ENCODE assay signal across 24 cellular contexts in genomic region chr13:20311022-20311421, GRCh38.
A peak's percentile ranks its signal among the peaks of the same experiment; 100 is the strongest.
DNase-seq lines count a peak whose midpoint lies in the region; ATAC-seq, FAIRE-seq and TF ChIP-seq lines count a peak whose summit lies in the region.
"Had no signal": no experiment of that assay in that cellular context is flagged by ENCODE, and none has a peak within 500 bp of the region (broad histone marks: within the 10 kb centered on the region; RNA-seq: fewer than 3 reads in every experiment).

No MANE protein-coding gene starts in this region.

- no peak overlapping the region for H3K4me2 ChIP-seq in PC-3 (ENCODE audit: low read length)
- H3K4me2 ChIP-seq: BLaER1 had no signal

- POLR2A ChIA-PET in PC-3 (lab: Charles Lee; ENCODE audit: unreplicated experiment), result no interaction called here

- peak; percentile 51 for FAIRE-seq in A204.1 (lab: Jason Lieb, UNC)
- peak; percentile 62 for FAIRE-seq in TTC549 (lab: Jason Lieb, UNC)
- FAIRE-seq in frontal cortex (lab: Jason Lieb, UNC), result peak; percentile 76
- FAIRE-seq: GM12891, GM19239 had no signal

- H4K20me1 ChIP-seq in PC-3 (ENCODE audit: low read length), result no peaks in the 10 kb centered on the region
- H4K20me1 ChIP-seq: BLaER1 had no signal

- 0 out of 2 replicates have a peak, but pooled peaks cover 8% of the 10 kb centered on the region for H3K9me2 ChIP-seq in PC-3 (replicated peaks; ENCODE audit: low read length)

- H3K9ac ChIP-seq in PC-3 (ENCODE audit: low read length), result no peak overlapping the region
- H3K9ac ChIP-seq: BLaER1 had no signal

- no peak for ATAC-seq in PC-3
- ATAC-seq in activated T-helper 17 cell treated with anti-CD3 and anti-CD28 coated beads, Interleukin-2, amount 50 U/mL, for 72 hours (replicated peaks), result no peak

- intact Hi-C loops in PC-3 (cut with micrococcal nuclease), result no loop called here

- H3K9me3 ChIP-seq in PC-3 (ENCODE audit: low read length), result no peaks in the 10 kb centered on the region
- H3K9me3 ChIP-seq: BE2C had no signal

- DNase-seq in frontal cortex (ENCODE audit: low spot score in 2 of 2) (no peak), PC-3 (no peak)
- DNase-seq in activated naive CD4-positive, alpha-beta T cell treated with anti-CD3 and anti-CD28 coated beads, Interleukin-2, amount 50 U/mL, for 16 hours, result no peak
- DNase-seq: ACHN; BE2C; C1 segment of cervical spinal cord; CD4-positive, alpha-beta memory T cell; CD4-positive, CD25-positive, alpha-beta regulatory T cell; CD8-positive, alpha-beta memory T cell; COR-L47; DMS 273 treated with DMSO at 0.1 percent for 48 hours; DMS153; DMS53; DMS79; DND-41; EL had no signal

- no peaks in the 10 kb centered on the region for H3K79me2 ChIP-seq in PC-3 (ENCODE audit: low read length)

- no peaks in the 10 kb centered on the region for H3K27me3 ChIP-seq in PC-3 (ENCODE audit: low read length)
- H3K27me3 ChIP-seq: BLaER1 had no signal

- H3K27ac Mint-ChIP-seq in activated T-helper 17 cell treated with anti-CD3 and anti-CD28 coated beads, Interleukin-2, amount 50 U/mL, for 72 hours, result no peak overlapping the region
- H3K27ac Mint-ChIP-seq: CD14-positive monocyte; CD4-positive, alpha-beta memory T cell; CD4-positive, CD25-positive, alpha-beta regulatory T cell; CD8-positive, alpha-beta memory T cell had no signal

- BruUV-seq in PC-3 (replicated peaks; lab: Mats Ljungman, UMichigan), result no TSS peak

- no peaks in the 10 kb centered on the region for H3K4me1 Mint-ChIP-seq in activated T-helper 17 cell treated with anti-CD3 and anti-CD28 coated beads, Interleukin-2, amount 50 U/mL, for 72 hours
- H3K4me1 Mint-ChIP-seq: CD4-positive, alpha-beta memory T cell; CD4-positive, CD25-positive, alpha-beta regulatory T cell; CD8-positive, alpha-beta memory T cell had no signal

- no peaks in the 10 kb centered on the region for H3K36me3 ChIP-seq in PC-3 (ENCODE audit: low read depth, low read length)
- H3K36me3 ChIP-seq: BE2C, BLaER1 had no signal

- H3K4me1 ChIP-seq in PC-3 (ENCODE audit: insufficient read depth, low read length), result no peaks in the 10 kb centered on the region
- H3K4me1 ChIP-seq: BE2C, BLaER1 had no signal

- H3K9me3 Mint-ChIP-seq in activated T-helper 17 cell treated with anti-CD3 and anti-CD28 coated beads, Interleukin-2, amount 50 U/mL, for 72 hours, result peaks cover 6% of the 10 kb centered on the region

- peaks cover 5% of the 10 kb centered on the region for H3K27me3 Mint-ChIP-seq in activated T-helper 17 cell treated with anti-CD3 and anti-CD28 coated beads, Interleukin-2, amount 50 U/mL, for 72 hours

- no peak overlapping the region for H3K4me3 Mint-ChIP-seq in activated T-helper 17 cell treated with anti-CD3 and anti-CD28 coated beads, Interleukin-2, amount 50 U/mL, for 72 hours
- H3K4me3 Mint-ChIP-seq: CD4-positive, alpha-beta memory T cell; CD4-positive, CD25-positive, alpha-beta regulatory T cell; CD8-positive, alpha-beta memory T cell had no signal

- H3K36me3 Mint-ChIP-seq in activated T-helper 17 cell treated with anti-CD3 and anti-CD28 coated beads, Interleukin-2, amount 50 U/mL, for 72 hours (ENCODE audit: low read depth), result no peaks in the 10 kb centered on the region
- H3K36me3 Mint-ChIP-seq: CD14-positive monocyte; CD4-positive, alpha-beta memory T cell; CD4-positive, CD25-positive, alpha-beta regulatory T cell had no signal

- H3K27ac ChIP-seq in PC-3 (ENCODE audit: low read length), result no peak overlapping the region
- H3K27ac ChIP-seq: 22Rv1, BLaER1 had no signal

- CTCF ChIA-PET in PC-3 (lab: Charles Lee), result interaction anchor here (0.5 kb wide), 1 partner anchor 59 kb away, joined by 3 read pairs; no protein-coding TSS in a partner anchor

- H2AFZ ChIP-seq in PC-3 (ENCODE audit: low read length), result no peak overlapping the region

- no peak overlapping the region for H3K4me3 ChIP-seq in PC-3 (ENCODE audit: low read length)
- H3K4me3 ChIP-seq: BLaER1 had no signal

- TF ChIP-seq CTCF in PC-3 (conservative IDR thresholded peaks at IDR 0.05; ENCODE audit: low read depth, low read length), result no peak

- no peaks in the 10 kb centered on the region for H3F3A ChIP-seq in PC-3 (ENCODE audit: low read length, unreplicated experiment)
